ENCODE assay signal across 23 cellular contexts in genomic region chr22:21917959-21918261, GRCh38.
"Had no signal": no experiment of that assay in that cellular context is flagged by ENCODE, and none has a peak within 500 bp of the region (broad histone marks: within the 10 kb centered on the region; RNA-seq: fewer than 3 reads in every experiment).

No MANE protein-coding gene starts in this region.

- H3K27ac ChIP-seq: coronary artery, foreskin keratinocyte, parathyroid adenoma, prostate gland, upper lobe of right lung, vagina had no signal

- ATAC-seq: foreskin keratinocyte; stimulated activated naive B cell treated with anti-CD40 and anti-IgM and Interleukin-4, amounts not matched to agents 10 μg/mL and 1 μg/mL and 100 μg/mL, for 72 hours; stimulated activated naive CD8-positive, alpha-beta T cell treated with anti-CD3 and anti-CD28 coated beads, Interleukin-15, amount 100 ng/mL, for 72 hours; upper lobe of right lung had no signal

- DNase-seq: effector CD4-positive, alpha-beta T cell; endodermal cell; erythroblast; foreskin keratinocyte; immature natural killer cell; left cardiac atrium; left ventricle myocardium superior; mesenchymal stem cell; naive B cell; stimulated activated CD4-positive, alpha-beta T cell treated with anti-CD3 and anti-CD28 coated beads, Interleukin-1b, Interleukin-23, amount 100 ng/mL, for 48 hours; stimulated activated CD4-positive, alpha-beta T cell treated with anti-CD3 and anti-CD28 coated beads, Interleukin-4, amount 100 ng/mL, for 24 hours; stimulated activated naive B cell treated with anti-CD40 and anti-IgM and Interleukin-4, amounts not matched to agents 10 μg/mL and 1 μg/mL and 100 μg/mL, for 72 hours; stimulated activated naive CD8-positive, alpha-beta T cell treated with anti-CD3 and anti-CD28 coated beads, Interleukin-15, amount 100 ng/mL, for 72 hours; upper lobe of right lung had no signal

- H3K9me3 ChIP-seq: prostate gland, testis, tibial nerve, upper lobe of right lung, vagina had no signal

- H2AFZ ChIP-seq: parathyroid adenoma had no signal

- H3K4me3 ChIP-seq: coronary artery, lung, prostate gland, testis, tibial nerve, upper lobe of right lung, vagina had no signal

- H3K9ac ChIP-seq: parathyroid adenoma had no signal

- H3K27me3 ChIP-seq: foreskin keratinocyte, testis, tibial nerve, upper lobe of right lung, vagina had no signal

- H3K4me1 ChIP-seq: foreskin keratinocyte, parathyroid adenoma, prostate gland, upper lobe of right lung, vagina had no signal

- H3K36me3 ChIP-seq: prostate gland had no signal

- FAIRE-seq: endothelial cell of umbilical vein, keratinocyte had no signal

- H3K79me2 ChIP-seq: parathyroid adenoma had no signal
